18 cellular contexts compared by ENCODE assay signal in genomic region chr21:35664683-35665082, GRCh38.
DNase-seq lines count a peak whose midpoint lies in the region; ATAC-seq, FAIRE-seq and TF ChIP-seq lines count a peak whose summit lies in the region.
"Had no signal": no experiment of that assay in that cellular context is flagged by ENCODE, and none has a peak within 500 bp of the region (broad histone marks: within the 10 kb centered on the region; RNA-seq: fewer than 3 reads in every experiment).

No MANE protein-coding gene starts in this region.

- H3K4me3 ChIP-seq in HEK293 (ENCODE audit: low read depth, low read length) = no peak overlapping the region
- H3K4me3 ChIP-seq in pancreas = no peak overlapping the region
- H3K4me3 ChIP-seq in H7 (ENCODE audit: insufficient read depth, low read depth, low read length) = no peak overlapping the region
- H3K4me3 ChIP-seq in ovary = no peak overlapping the region
- H3K4me3 ChIP-seq in Caco-2 (ENCODE audit: low read depth, low read length) = no peak overlapping the region
- H3K4me3 ChIP-seq: cardiac muscle cell, gastroesophageal sphincter, vagina had no signal

- no peak for TF ChIP-seq CTCF in HEK293 (tag by site-specific recombination; IDR thresholded peaks at IDR 0.05)
- no peak for TF ChIP-seq CTCF in pancreas (IDR thresholded peaks at IDR 0.05)
- TF ChIP-seq CTCF in ovary (IDR thresholded peaks at IDR 0.05) = no peak
- no peak for TF ChIP-seq CTCF in Caco-2 (IDR thresholded peaks at IDR 0.05; ENCODE audit: insufficient read depth in 1 of 2, low read depth in 1 of 2, low read length in 1 of 2, severe bottlenecking in 1 of 2, unreplicated experiment in 1 of 2)

- no peaks in the 10 kb centered on the region for H3K9me3 ChIP-seq in HEK293 (ENCODE audit: control insufficient read depth, insufficient read depth, low read depth, low read length)
- H3K9me3 ChIP-seq in pancreas = no peaks in the 10 kb centered on the region
- H3K9me3 ChIP-seq in ovary = no peaks in the 10 kb centered on the region
- H3K9me3 ChIP-seq in Caco-2 = no peaks in the 10 kb centered on the region
- H3K9me3 ChIP-seq: gastroesophageal sphincter, vagina had no signal

- POLR2A ChIA-PET in HEK293 (lab: Yijun Ruan, JAX) (no interaction called here), Caco-2 (lab: Charles Lee) (no interaction called here)

- peaks cover 52% of the 10 kb centered on the region for H3K27me3 Mint-ChIP-seq in activated T-cell treated with anti-CD3 and anti-CD28 coated beads, Interleukin-2, amount 50 U/mL, for 72 hours (ENCODE audit: low read depth)
- peaks cover 23% of the 10 kb centered on the region for H3K27me3 Mint-ChIP-seq in activated T-helper 17 cell treated with anti-CD3 and anti-CD28 coated beads, Interleukin-2, amount 50 U/mL, for 72 hours
- peaks cover 15% of the 10 kb centered on the region for H3K27me3 Mint-ChIP-seq in Caco-2 (ENCODE audit: insufficient read depth, unreplicated experiment)

- no peak overlapping the region for H3K27ac Mint-ChIP-seq in activated T-cell treated with anti-CD3 and anti-CD28 coated beads, Interleukin-2, amount 50 U/mL, for 72 hours
- H3K27ac Mint-ChIP-seq in activated T-helper 17 cell treated with anti-CD3 and anti-CD28 coated beads, Interleukin-2, amount 50 U/mL, for 72 hours = no peak overlapping the region
- H3K27ac Mint-ChIP-seq in Caco-2 (ENCODE audit: unreplicated experiment) = no peak overlapping the region
- H3K27ac Mint-ChIP-seq: progenitor cell of endocrine pancreas had no signal

- BruUV-seq in Caco-2 (replicated peaks; lab: Mats Ljungman, UMichigan) = no TSS peak

- TF ChIP-seq EP300 in ovary (IDR thresholded peaks at IDR 0.05) = no peak

- H3K4me1 ChIP-seq in HEK293 (ENCODE audit: control insufficient read depth, insufficient read depth, low read length) (no peaks in the 10 kb centered on the region), pancreas (no peaks in the 10 kb centered on the region), ovary (ENCODE audit: insufficient read depth) (no peaks in the 10 kb centered on the region), Caco-2 (no peaks in the 10 kb centered on the region)
- H3K4me1 ChIP-seq: gastroesophageal sphincter, vagina had no signal

- no peaks in the 10 kb centered on the region for H3K36me3 Mint-ChIP-seq in activated T-cell treated with anti-CD3 and anti-CD28 coated beads, Interleukin-2, amount 50 U/mL, for 72 hours (ENCODE audit: insufficient read depth in 2 of 2)
- H3K36me3 Mint-ChIP-seq in activated T-helper 17 cell treated with anti-CD3 and anti-CD28 coated beads, Interleukin-2, amount 50 U/mL, for 72 hours (ENCODE audit: low read depth) = no peaks in the 10 kb centered on the region
- H3K36me3 Mint-ChIP-seq in Caco-2 (ENCODE audit: insufficient read depth, unreplicated experiment) = no peaks in the 10 kb centered on the region

- WGBS in pancreas, 2 donors = 63 to 67% methylated on average over 3 of the region's 3 CpGs
- WGBS in ovary, 3 donors = 82 to 84% (median 83%) methylated on average over 3 of the region's 3 CpGs

- TF ChIP-seq POLR2A in ovary (IDR thresholded peaks at IDR 0.05) = no peak

- H3K27ac ChIP-seq in HEK293 (ENCODE audit: extremely low read depth, low read depth, low read length) (no peak overlapping the region), pancreas (no peak overlapping the region), ovary (no peak overlapping the region)
- H3K27ac ChIP-seq: cardiac muscle cell, gastroesophageal sphincter, vagina had no signal

- no peak for FAIRE-seq in pancreas (lab: Jason Lieb, UNC)
- FAIRE-seq: kidney had no signal

- H3K4me3 Mint-ChIP-seq in activated T-cell treated with anti-CD3 and anti-CD28 coated beads, Interleukin-2, amount 50 U/mL, for 72 hours = no peak overlapping the region
- no peak overlapping the region for H3K4me3 Mint-ChIP-seq in activated T-helper 17 cell treated with anti-CD3 and anti-CD28 coated beads, Interleukin-2, amount 50 U/mL, for 72 hours
- H3K4me3 Mint-ChIP-seq in Caco-2 (ENCODE audit: unreplicated experiment) = no peak overlapping the region

- H3K27me3 ChIP-seq in pancreas (no peaks in the 10 kb centered on the region), H7 (ENCODE audit: control insufficient read depth, insufficient read depth, low read length) (no peaks in the 10 kb centered on the region), ovary (no peaks in the 10 kb centered on the region), Caco-2 (replicated peaks; ENCODE audit: control insufficient read depth, insufficient read depth, low read length) (no peaks in the 10 kb centered on the region)
- H3K27me3 ChIP-seq: cardiac muscle cell, vagina had no signal

- peaks cover 7% of the 10 kb centered on the region for H3K4me1 Mint-ChIP-seq in activated T-cell treated with anti-CD3 and anti-CD28 coated beads, Interleukin-2, amount 50 U/mL, for 72 hours (ENCODE audit: low read depth)
- no peaks in the 10 kb centered on the region for H3K4me1 Mint-ChIP-seq in activated T-helper 17 cell treated with anti-CD3 and anti-CD28 coated beads, Interleukin-2, amount 50 U/mL, for 72 hours
- H3K4me1 Mint-ChIP-seq in Caco-2 (ENCODE audit: low read depth, unreplicated experiment) = no peaks in the 10 kb centered on the region

- H3K36me3 ChIP-seq in HEK293 (ENCODE audit: control insufficient read depth in 2 of 2, insufficient read depth in 1 of 2, low read length in 2 of 2) = no peaks in the 10 kb centered on the region
- no peaks in the 10 kb centered on the region for H3K36me3 ChIP-seq in pancreas
- H3K36me3 ChIP-seq in H7 (replicated peaks; ENCODE audit: control insufficient read depth, insufficient read depth, low read length) = no peaks in the 10 kb centered on the region
- H3K36me3 ChIP-seq in ovary = no peaks in the 10 kb centered on the region
- H3K36me3 ChIP-seq in Caco-2 (ENCODE audit: control insufficient read depth, insufficient read depth, low read length) = no peaks in the 10 kb centered on the region
- H3K36me3 ChIP-seq: cardiac muscle cell, gastroesophageal sphincter, vagina had no signal

- CTCF ChIA-PET in HEK293 (lab: Yijun Ruan, JAX) = no interaction called here
- CTCF ChIA-PET in Caco-2 (lab: Charles Lee) = no interaction called here

- H3K9me3 Mint-ChIP-seq in activated T-cell treated with anti-CD3 and anti-CD28 coated beads, Interleukin-2, amount 50 U/mL, for 72 hours = no peaks in the 10 kb centered on the region
- H3K9me3 Mint-ChIP-seq in activated T-helper 17 cell treated with anti-CD3 and anti-CD28 coated beads, Interleukin-2, amount 50 U/mL, for 72 hours = no peaks in the 10 kb centered on the region
- no peaks in the 10 kb centered on the region for H3K9me3 Mint-ChIP-seq in Caco-2 (ENCODE audit: unreplicated experiment)

- peak; percentile 23 to 26 for DNase-seq in activated T-cell treated with anti-CD3 and anti-CD28 coated beads, Interleukin-2, amount 50 U/mL, for 72 hours
- DNase-seq in activated T-cell treated with anti-CD3 and anti-CD28 coated beads for 4 hours = no peak
- no peak for DNase-seq in pancreas
- DNase-seq in H7 = no peak
- DNase-seq in ovary = no peak
- DNase-seq in Caco-2 = no peak
- DNase-seq: activated CD4-positive, CD25-positive, alpha-beta regulatory T cell; activated effector memory CD4-positive, alpha-beta T cell treated with anti-CD3 and anti-CD28 coated beads, Interleukin-2, amount 50 U/mL, for 16 hours; effector CD8-positive, alpha-beta T cell; Kasumi-1; kidney; NCI-H2029 had no signal

- ATAC-seq in activated T-cell treated with anti-CD3 and anti-CD28 coated beads, Interleukin-2, amount 50 U/mL, for 72 hours (replicated peaks in 1 of 2) = peak; percentile 80 to 87
- ATAC-seq in activated T-helper 17 cell treated with anti-CD3 and anti-CD28 coated beads, Interleukin-2, amount 50 U/mL, for 72 hours (replicated peaks) = peak; percentile 73
- ATAC-seq in pancreas = peak in 3 of 4 donors; percentile 50 to 81 (median 53)
- ATAC-seq: gastroesophageal sphincter had no signal

- intact Hi-C loops in pancreas (cut with DNase I) (loop anchor here in 1 of 3 donors (10.0 kb wide), 1 partner anchor 180 kb away; no protein-coding TSS in a partner anchor), ovary (cut with DNase I) (no loop called here), Caco-2 (cut with micrococcal nuclease; ENCODE audit: unreplicated experiment) (no loop called here)

TF ChIP-seq in HEK293, 187 proteins besides CTCF, POLR2A, EP300 and RAD21 (continues in another document):
- TF ChIP-seq ZNF792 (tag by site-specific recombination; IDR thresholded peaks at IDR 0.05) = no peak
- peak; percentile 23; the same call in 1 of the 2 replicates for TF ChIP-seq ZFHX2 (tag by site-specific recombination; conservative IDR thresholded peaks at IDR 0.05)
- TF ChIP-seq ZNF701 (tag by site-specific recombination; IDR thresholded peaks at IDR 0.05) = no peak
- TF ChIP-seq WT1 (tag by site-specific recombination; IDR thresholded peaks at IDR 0.05) = no peak
- TF ChIP-seq ZNF473 (tag by site-specific recombination; IDR thresholded peaks at IDR 0.05) = no peak
- no peak for TF ChIP-seq SP3 (tag by site-specific recombination; IDR thresholded peaks at IDR 0.05)
- no peak for TF ChIP-seq KLF1 (tag by site-specific recombination; IDR thresholded peaks at IDR 0.05)
- no peak for TF ChIP-seq ZBTB48 (tag by site-specific recombination; IDR thresholded peaks at IDR 0.05)
- TF ChIP-seq ZNF664 (tag by site-specific recombination; IDR thresholded peaks at IDR 0.05) = no peak
- no peak for TF ChIP-seq BCL11B (tag by site-specific recombination; IDR thresholded peaks at IDR 0.05; ENCODE audit: low read depth)
- no peak for TF ChIP-seq ZSCAN16 (tag by site-specific recombination; IDR thresholded peaks at IDR 0.05)
- TF ChIP-seq ZNF223 (tag by site-specific recombination; IDR thresholded peaks at IDR 0.05) = no peak
- peak; percentile 77 for TF ChIP-seq EGR2 (tag by site-specific recombination; IDR thresholded peaks at IDR 0.05; ENCODE audit: low read depth)
- no peak for TF ChIP-seq ZNF639 (tag by site-specific recombination; IDR thresholded peaks at IDR 0.05)

Comparison
In these comparisons a context has a peak if more than half of its experiments do, and no peak if none do; other contexts are left out.
1. DNase-seq: peak in activated T-cell treated with anti-CD3 and anti-CD28 coated beads, Interleukin-2, amount 50 U/mL, for 72 hours (2 of 2); none in activated T-cell treated with anti-CD3 and anti-CD28 coated beads for 4 hours (single experiment), pancreas (0 of 6), H7 (single experiment), ovary (0 of 5) and Caco-2 (0 of 2).
2. Peak in every context shown above with its lines, with median percentiles within 50 percentile points of each other: ATAC-seq.